ENCODE assay signal across 18 cellular contexts in genomic region chr2:152050345-152050744, GRCh38. TPM values are rescaled to one million over a fixed set of nuclear protein-coding genes. Genes with fewer than 3 reads are reported as not detected.
A peak's percentile ranks its signal among the peaks of the same experiment; 100 is the strongest.
DNase-seq lines count a peak whose midpoint lies in the region; ATAC-seq and TF ChIP-seq lines count a peak whose summit lies in the region.
"Had no signal": no experiment of that assay in that cellular context is flagged by ENCODE, and none has a peak within 500 bp of the region (broad histone marks: within the 10 kb centered on the region; RNA-seq: fewer than 3 reads in every experiment).

No MANE protein-coding gene starts in this region.

- no peaks in the 10 kb centered on the region for H4K20me1 ChIP-seq in neural progenitor cell (ENCODE audit: low read depth)

- H3K27me3 Mint-ChIP-seq in endodermal cell (ENCODE audit: insufficient read depth) (peaks cover 55% of the 10 kb centered on the region), neural progenitor cell (ENCODE audit: insufficient read depth, low read depth) (no peaks in the 10 kb centered on the region)

- H3K9ac ChIP-seq in HUES64 (ENCODE audit: low read depth, low read length) (no peak overlapping the region), endodermal cell (ENCODE audit: extremely low read depth, low read length, poor library complexity, severe bottlenecking) (no peak overlapping the region), neural progenitor cell (no peak overlapping the region)

- no peak for ATAC-seq in GM21367 (IDR thresholded peaks at IDR 0.05; ENCODE audit: unreplicated experiment)
- ATAC-seq in HG03442 (IDR thresholded peaks at IDR 0.05; ENCODE audit: unreplicated experiment), result no peak
- ATAC-seq: K562 had no signal

- DNase-seq in ELF-1 (ENCODE audit: low read depth, low spot score) (peak; percentile 23), endodermal cell (peak; percentile 65), neural progenitor cell (ENCODE audit: low spot score) (no peak), erythroblast (lab: John Stamatoyannopoulos, UW) (no peak)
- DNase-seq: ACHN, DMS153, EL, H7, NCI-H187, NCI-H226, NCI-H524, NCI-H82, SJCRH30 had no signal

- TF ChIP-seq POLR2A in erythroblast (IDR thresholded peaks at IDR 0.05; ENCODE audit: low read length), result no peak

- no peaks in the 10 kb centered on the region for H3K79me2 ChIP-seq in neural progenitor cell (ENCODE audit: low read depth)

- WGBS in HUES64, result 21% methylated on average over 3 of the region's 3 CpGs
- 43 to 50% methylated on average over 1 to 3 of the region's 3 CpGs for WGBS in endodermal cell (ENCODE audit: insufficient coverage in 1 of 2, insufficient read length in 1 of 2), 2 experiments

- H3K4me1 Mint-ChIP-seq in endodermal cell (peaks cover 4% of the 10 kb centered on the region), neural progenitor cell (peaks cover under 1% of the 10 kb centered on the region)

- H3K27ac ChIP-seq in HUES64 (ENCODE audit: low read depth, low read length) (peak overlapping the region; percentile 72; the same call in 1 of the 2 replicates), endodermal cell (ENCODE audit: low read depth, low read length) (no peak overlapping the region), neural progenitor cell (no peak overlapping the region)
- H3K27ac ChIP-seq: SJCRH30 had no signal

- H3K9me3 ChIP-seq in HUES64 (ENCODE audit: insufficient read depth, low read depth, low read length) (no peaks in the 10 kb centered on the region), endodermal cell (ENCODE audit: control insufficient read depth, low read length) (peaks cover 6% of the 10 kb centered on the region), neural progenitor cell (ENCODE audit: low read depth) (no peaks in the 10 kb centered on the region)
- H3K9me3 ChIP-seq: SJCRH30 had no signal

- H3K36me3 Mint-ChIP-seq in endodermal cell (ENCODE audit: low read depth), result no peaks in the 10 kb centered on the region
- no peaks in the 10 kb centered on the region for H3K36me3 Mint-ChIP-seq in neural progenitor cell

- TF ChIP-seq CTCF in endodermal cell (conservative IDR thresholded peaks at IDR 0.05), result no peak
- no peak for TF ChIP-seq CTCF in neural progenitor cell (IDR thresholded peaks at IDR 0.05)

- H3F3A ChIP-seq in neural progenitor cell (ENCODE audit: low read depth), result peaks cover 8% of the 10 kb centered on the region

- peak overlapping the region; percentile 14 for H3K4me2 ChIP-seq in neural progenitor cell

- no peaks in the 10 kb centered on the region for H3K27me3 ChIP-seq in HUES64 (ENCODE audit: insufficient read depth, low read length)
- H3K27me3 ChIP-seq in endodermal cell (ENCODE audit: control insufficient read depth, insufficient read depth, low read length, poor library complexity, severe bottlenecking), result peaks cover 19% of the 10 kb centered on the region
- no peaks in the 10 kb centered on the region for H3K27me3 ChIP-seq in neural progenitor cell
- H3K27me3 ChIP-seq: SJCRH30 had no signal

- H3K9me3 Mint-ChIP-seq in endodermal cell (no peaks in the 10 kb centered on the region), neural progenitor cell (peaks cover 3% of the 10 kb centered on the region)
- H3K9me3 Mint-ChIP-seq: T-helper 1 cell treated with Interleukin-12 subunit alpha and Interleukin-12 subunit beta and Interleukin-4 antibody, amounts not matched to agents 30 μg/mL and 1 μg/mL, for 36 hours had no signal

- H3K4me1 ChIP-seq in HUES64 (ENCODE audit: insufficient read depth, low read length) (peaks cover 29% of the 10 kb centered on the region), endodermal cell (ENCODE audit: control insufficient read depth, insufficient read depth, low read length) (peaks cover 5% of the 10 kb centered on the region), neural progenitor cell (peaks cover 10% of the 10 kb centered on the region)

- no peak overlapping the region for H3K27ac Mint-ChIP-seq in endodermal cell
- no peak overlapping the region for H3K27ac Mint-ChIP-seq in neural progenitor cell
- H3K27ac Mint-ChIP-seq: T-helper 1 cell treated with Interleukin-12 subunit alpha and Interleukin-12 subunit beta and Interleukin-4 antibody, amounts not matched to agents 30 μg/mL and 1 μg/mL, for 36 hours had no signal

- H3K36me3 ChIP-seq in HUES64 (ENCODE audit: insufficient read depth, low read length) (no peaks in the 10 kb centered on the region), endodermal cell (ENCODE audit: control insufficient read depth, insufficient read depth, low read length) (no peaks in the 10 kb centered on the region), neural progenitor cell (no peaks in the 10 kb centered on the region)
- H3K36me3 ChIP-seq: SJCRH30 had no signal

- H3K4me3 ChIP-seq in HUES64 (ENCODE audit: low read length) (no peak overlapping the region), endodermal cell (ENCODE audit: low read length) (no peak overlapping the region), neural progenitor cell (no peak overlapping the region)
- H3K4me3 ChIP-seq: K562, SJCRH30 had no signal

- H2AFZ ChIP-seq in neural progenitor cell (replicated peaks), result peak overlapping the region; percentile 20

- H3K4me3 Mint-ChIP-seq in endodermal cell (no peak overlapping the region), neural progenitor cell (no peak overlapping the region)
- H3K4me3 Mint-ChIP-seq: T-helper 1 cell treated with Interleukin-12 subunit alpha and Interleukin-12 subunit beta and Interleukin-4 antibody, amounts not matched to agents 30 μg/mL and 1 μg/mL, for 36 hours had no signal

RNA-seq across cellular contexts. Expression of gene CACNB4, which starts 48.5 kb away (rescaled TPM):
- polyA plus RNA-seq in HUES64 (2013, experiment 1 of 2), result 1.3 TPM
- polyA plus RNA-seq in HUES64 (2013, experiment 2 of 2), result 2.5 TPM
- total RNA-seq in endodermal cell (under 1 TPM; 0.93 to 0.95 TPM), neural progenitor cell (ENCODE audit: low replicate concordance) (8.9 and 14.2 TPM in 2 replicates)
- polyA plus RNA-seq in endodermal cell (2013, experiment 1 of 2), result 6.4 TPM
- 4.7 TPM for polyA plus RNA-seq in endodermal cell (2013, experiment 2 of 2)

Comparison
In these comparisons a context has a peak if more than half of its experiments do, and no peak if none do; other contexts are left out.
1. DNase-seq: peak in ELF-1 (single experiment) and endodermal cell (single experiment); none in neural progenitor cell (single experiment) and erythroblast (0 of 2).